ENCODE assay signal across 8 cellular contexts in the genomic region with DNA sequence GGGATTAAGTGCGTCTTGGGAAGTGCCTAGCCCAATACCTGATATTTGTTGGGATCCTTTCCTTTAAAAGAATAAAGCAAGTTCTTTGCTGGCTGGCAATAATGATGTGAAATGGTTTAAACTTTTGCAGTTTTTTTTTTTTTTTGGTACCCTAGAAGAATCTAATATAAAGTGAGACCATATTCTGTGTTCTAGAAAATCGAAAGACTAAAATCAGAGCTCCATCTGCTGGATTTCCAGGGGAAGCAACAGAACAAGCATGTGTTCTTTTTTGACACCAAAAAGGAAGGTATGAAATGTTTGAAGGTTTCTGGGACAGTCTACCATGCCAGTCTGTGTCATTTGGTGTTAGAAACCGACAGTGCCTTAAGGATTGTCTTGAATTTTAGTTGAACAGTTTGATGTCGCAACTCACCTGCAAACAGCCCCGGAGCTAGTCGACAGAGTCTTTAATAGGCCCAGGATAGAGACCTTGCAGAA. TPM values are rescaled to one million over a fixed set of nuclear protein-coding genes. Genes with fewer than 3 reads are reported as not detected.
DNase-seq lines count a peak whose midpoint lies in the region; ATAC-seq, FAIRE-seq and TF ChIP-seq lines count a peak whose summit lies in the region.

No MANE protein-coding gene starts in this region.

- peaks cover 17% of the 10 kb centered on the region for H3K4me1 Mint-ChIP-seq in CD4-positive, alpha-beta T cell (ENCODE audit: low read depth)
- peaks cover 11% of the 10 kb centered on the region for H3K4me1 Mint-ChIP-seq in HFFc6 (ENCODE audit: low read depth)

- H4K20me1 ChIP-seq in HepG2 (ENCODE audit: insufficient read depth, low read length) = no peaks in the 10 kb centered on the region; the same call in 1 of the 2 replicates

- H3K4me3 Mint-ChIP-seq in CD4-positive, alpha-beta T cell = no peak overlapping the region
- H3K4me3 Mint-ChIP-seq in HFFc6 = no peak overlapping the region

- peak; percentile 59 for TF ChIP-seq CTCF in CD4-positive, alpha-beta T cell (IDR thresholded peaks at IDR 0.05)
- TF ChIP-seq CTCF in HFFc6 (IDR thresholded peaks at IDR 0.05) (peak; percentile 80), WI38 (IDR thresholded peaks at IDR 0.05; ENCODE audit: low read depth, low read length) (peak; percentile 34), HepG2 (CRISPR knock-in tag; IDR thresholded peaks at IDR 0.05) (peak; percentile 55)

- H3K27ac Mint-ChIP-seq in CD4-positive, alpha-beta T cell = no peak overlapping the region
- H3K27ac Mint-ChIP-seq in HFFc6 = no peak overlapping the region

- no peaks in the 10 kb centered on the region for H3K9me3 ChIP-seq in CD4-positive, alpha-beta T cell (ENCODE audit: control insufficient read depth, low read length)
- H3K9me3 ChIP-seq in HepG2 (ENCODE audit: low read length) = no peaks in the 10 kb centered on the region

- DNase-seq in CD4-positive, alpha-beta T cell = no peak
- peak; percentile 45 for DNase-seq in HFFc6
- peak; percentile 45 for DNase-seq in HepG2 (ENCODE audit: low spot score)
- no peak for DNase-seq in hippocampal formation (lab: John Stamatoyannopoulos, UW)
- DNase-seq in AG08395 (ENCODE audit: low spot score) = no peak
- no peak for DNase-seq in activated T-cell treated with anti-CD3 and anti-CD28 coated beads for 4 hours

- H3K9ac ChIP-seq in HepG2 (ENCODE audit: insufficient read depth, low read depth, low read length) = no peak overlapping the region

- POLR2A ChIA-PET in CD4-positive, alpha-beta T cell (lab: Charles Lee) = no interaction called here
- POLR2A ChIA-PET in HepG2 (lab: Yijun Ruan, JAX) = interaction anchor here (0.5 to 0.8 kb wide), 2 partner anchors 9 to 229 kb away, joined by 3 to 4 read pairs; no protein-coding TSS in a partner anchor

- no peak overlapping the region for H3K4me2 ChIP-seq in HepG2 (ENCODE audit: low read depth, low read length)

- TF ChIP-seq EP300 in HepG2 (IDR thresholded peaks at IDR 0.05; ENCODE audit: low read depth in 2 of 2, low read length in 2 of 2) (no peak), HepG2 (CRISPR knock-in tag; IDR thresholded peaks at IDR 0.05; ENCODE audit: borderline replicate concordance) (no peak)

- FAIRE-seq in HepG2 (lab: Jason Lieb, UNC) = peak; percentile 61

- H3K4me3 ChIP-seq in WI38 (ENCODE audit: low read depth, low read length) (no peak overlapping the region), HepG2 (replicated peaks in 1 of 3; ENCODE audit: insufficient read depth in 1 of 3, low read depth in 2 of 3, low read length in 3 of 3) (no peak overlapping the region)

- WGBS in HepG2 (ENCODE audit: low lambda C conversion rate) = 80% methylated on average over 6 of the region's 6 CpGs

- CTCF ChIA-PET in CD4-positive, alpha-beta T cell (lab: Charles Lee) = interaction anchor here (0.6 to 2.6 kb wide), 3 partner anchors 25 to 131 kb away, joined by 3 to 14 read pairs (median 3); partner anchors contain the start of gene SF3A3
- CTCF ChIA-PET in HepG2 (lab: Yijun Ruan, JAX; ENCODE audit: low intra/inter-chr PET ratio, low total read pairs) = interaction anchor here (0.6 to 4.1 kb wide), 4 partner anchors 28 to 129 kb away, joined by 3 to 45 read pairs (median 4); partner anchors contain the start of gene SF3A3

- in situ Hi-C loops in HepG2 (cut with HindIII; ENCODE audit: extremely low pct_ligation_motif_present, low pct_unique_long_range_greater_than_20kb) = no loop called here

- peak; percentile 76 for ATAC-seq in CD4-positive, alpha-beta T cell (ENCODE audit: poor library complexity)
- peak; percentile 54; the same call in 2 of the 3 replicates for ATAC-seq in HepG2
- ATAC-seq in HG03378 (IDR thresholded peaks at IDR 0.05; ENCODE audit: unreplicated experiment) = no peak

- H3K27me3 Mint-ChIP-seq in CD4-positive, alpha-beta T cell = no peaks in the 10 kb centered on the region
- no peaks in the 10 kb centered on the region for H3K27me3 Mint-ChIP-seq in HFFc6 (ENCODE audit: insufficient read depth)

- H3K27ac ChIP-seq in CD4-positive, alpha-beta T cell (ENCODE audit: low read depth, low read length) = no peak overlapping the region
- no peak overlapping the region for H3K27ac ChIP-seq in HepG2 (ENCODE audit: extremely low read length, insufficient read depth, low read length)

- no peaks in the 10 kb centered on the region for H3K27me3 ChIP-seq in CD4-positive, alpha-beta T cell (ENCODE audit: control insufficient read depth, insufficient read depth, low read length)
- no peaks in the 10 kb centered on the region for H3K27me3 ChIP-seq in HepG2 (ENCODE audit: control insufficient read depth in 1 of 2, insufficient read depth in 2 of 2, low read length in 2 of 2)

- H3K4me1 ChIP-seq in HepG2 (ENCODE audit: insufficient read depth, low read length) = peaks cover 20% of the 10 kb centered on the region

- no TSS peak for BruUV-seq in HepG2 (replicated peaks; lab: Mats Ljungman, UMichigan)

- H3K9me3 Mint-ChIP-seq in CD4-positive, alpha-beta T cell = no peaks in the 10 kb centered on the region
- no peaks in the 10 kb centered on the region for H3K9me3 Mint-ChIP-seq in HFFc6

- peaks cover 13 to 83% of the 10 kb centered on the region in 2 experiments for H3K36me3 ChIP-seq in HepG2 (replicated peaks in 1 of 2; ENCODE audit: control insufficient read depth in 1 of 2, insufficient read depth in 2 of 2, low read length in 2 of 2)

- peaks cover 80% of the 10 kb centered on the region for H3K36me3 Mint-ChIP-seq in CD4-positive, alpha-beta T cell (ENCODE audit: low read depth)
- peaks cover 26% of the 10 kb centered on the region for H3K36me3 Mint-ChIP-seq in HFFc6 (ENCODE audit: low read depth)

- intact Hi-C loops in CD4-positive, alpha-beta T cell (cut with DNase I, micrococcal nuclease) = loop anchor here (1.0 to 10.0 kb wide), 5 partner anchors 29 to 1556 kb away; partner anchors contain the start of genes CDCA8 (in 1 of the 2), PABPC4 (in 1 of the 2) and SF3A3 (in 1 of the 2)
- intact Hi-C loops in HepG2 (cut with micrococcal nuclease; ENCODE audit: unreplicated experiment) = loop anchor here (1.0 kb wide), 1 partner anchor 29 kb away; the partner anchor contains the start of gene SF3A3

- TF ChIP-seq RAD21 in HepG2 (CRISPR knock-in tag; IDR thresholded peaks at IDR 0.05) = no peak

- TF ChIP-seq POLR2A in HepG2 (IDR thresholded peaks at IDR 0.05; ENCODE audit: insufficient read depth in 1 of 2, low read depth in 2 of 2, low read length in 2 of 2) = no peak

- no peak overlapping the region for H2AFZ ChIP-seq in HepG2 (ENCODE audit: low read length)

- peaks cover 20% of the 10 kb centered on the region for H3K79me2 ChIP-seq in HepG2 (ENCODE audit: insufficient read depth, low read length)

RNA-seq across cellular contexts. Expression of gene UTP11, which starts 6.4 kb away (rescaled TPM):
- 1 to 10 TPM; 8.7 to 9.4 TPM for total RNA-seq in CD4-positive, alpha-beta T cell
- total RNA-seq in HFFc6 (2021; fragmentation: NEBNext Ultra II Directional; extraction: Animal tissue kit (Norgen Biotek cat#: 25700)) = 10 to 100 TPM; 41.4 to 57.1 (median 49.2) TPM
- total RNA-seq in HepG2 (2016; rRNA removed; fragmentation: Illumina TruSeq; extraction: Trizol) = 44.8 and 71.4 TPM in 2 replicates
- 8.4 and 10.8 TPM in 2 replicates for total RNA-seq in HepG2 (2016; cell fraction: cytosol; rRNA removed; fragmentation: Illumina TruSeq; extraction: Trizol; ENCODE audit: low read depth)
- total RNA-seq in HepG2 (2016; cell fraction: insoluble cytoplasmic fraction; rRNA removed; fragmentation: Illumina TruSeq; extraction: Trizol) = 43.6 and 60.8 TPM in 2 replicates
- 16.8 and 19.4 TPM in 2 replicates for total RNA-seq in HepG2 (2016; cell fraction: membrane; rRNA removed; fragmentation: Illumina TruSeq; extraction: Trizol)
- total RNA-seq in HepG2 (2016; cell fraction: nucleus; rRNA removed; fragmentation: Illumina TruSeq; extraction: Trizol) = 20.6 and 23.0 TPM in 2 replicates
- polyA plus RNA-seq in HepG2 (2011; rRNA removed) = 11.8 and 13.5 TPM in 2 replicates
- 7.8 and 10.7 TPM in 2 replicates for polyA plus RNA-seq in HepG2 (2011; cell fraction: cytosol; rRNA removed)
- polyA plus RNA-seq in HepG2 (2011; cell fraction: nucleus; rRNA removed) = 4.5 and 5.5 TPM in 2 replicates
- polyA plus RNA-seq in HepG2 (2012) = 16.1 and 22.2 TPM in 2 replicates
- polyA plus RNA-seq in HepG2 (2016; cell fraction: cytosol; fragmentation: Illumina TruSeq; extraction: Trizol; ENCODE audit: low read depth) = 8.5 and 9.1 TPM in 2 replicates
- polyA plus RNA-seq in HepG2 (2016; cell fraction: insoluble cytoplasmic fraction; fragmentation: Illumina TruSeq; extraction: Trizol; ENCODE audit: low read depth) = 71.4 and 74.3 TPM in 2 replicates
- polyA plus RNA-seq in HepG2 (2016; cell fraction: membrane; fragmentation: Illumina TruSeq; extraction: Trizol; ENCODE audit: low read depth) = 11.7 and 13.3 TPM in 2 replicates
- 35.4 and 38.1 TPM in 2 replicates for polyA plus RNA-seq in HepG2 (2016; cell fraction: nucleus; fragmentation: Illumina TruSeq; extraction: Trizol; ENCODE audit: insufficient read depth, low read depth)
- 5.8 and 16.2 TPM in 2 replicates for polyA minus RNA-seq in HepG2 (2011; rRNA and poly(A)+ RNA removed; ENCODE audit: low replicate concordance)
- polyA minus RNA-seq in HepG2 (2011; cell fraction: cytosol; rRNA and poly(A)+ RNA removed) = 6.4 and 11.6 TPM in 2 replicates
- polyA minus RNA-seq in HepG2 (2011; cell fraction: nucleus; rRNA and poly(A)+ RNA removed) = 18.2 and 19.0 TPM in 2 replicates

RNA-seq across cellular contexts. Expression of gene FHL3, which starts 13.6 kb away (rescaled TPM):
- total RNA-seq in CD4-positive, alpha-beta T cell = 1 to 10 TPM; 3.4 to 3.7 TPM
- total RNA-seq in HFFc6 (2021; fragmentation: NEBNext Ultra II Directional; extraction: Animal tissue kit (Norgen Biotek cat#: 25700)) = 10 to 100 TPM; 29.4 to 40.9 (median 33.2) TPM
- 2.8 TPM in 2 replicates for total RNA-seq in HepG2 (2016; rRNA removed; fragmentation: Illumina TruSeq; extraction: Trizol)
- total RNA-seq in HepG2 (2016; cell fraction: cytosol; rRNA removed; fragmentation: Illumina TruSeq; extraction: Trizol; ENCODE audit: low read depth) = 2.3 and 2.5 TPM in 2 replicates
- 1.7 and 3.4 TPM in 2 replicates for total RNA-seq in HepG2 (2016; cell fraction: insoluble cytoplasmic fraction; rRNA removed; fragmentation: Illumina TruSeq; extraction: Trizol)
- 3.3 and 3.5 TPM in 2 replicates for total RNA-seq in HepG2 (2016; cell fraction: membrane; rRNA removed; fragmentation: Illumina TruSeq; extraction: Trizol)
- total RNA-seq in HepG2 (2016; cell fraction: nucleus; rRNA removed; fragmentation: Illumina TruSeq; extraction: Trizol) = 3.1 and 4.0 TPM in 2 replicates
- polyA plus RNA-seq in HepG2 (2011; rRNA removed) = 6.6 and 8.6 TPM in 2 replicates
- polyA plus RNA-seq in HepG2 (2011; cell fraction: cytosol; rRNA removed) = 5.2 and 5.5 TPM in 2 replicates
- 31.9 and 32.9 TPM in 2 replicates for polyA plus RNA-seq in HepG2 (2011; cell fraction: nucleus; rRNA removed)
- polyA plus RNA-seq in HepG2 (2012) = 11.9 and 15.1 TPM in 2 replicates
- polyA plus RNA-seq in HepG2 (2016; cell fraction: cytosol; fragmentation: Illumina TruSeq; extraction: Trizol; ENCODE audit: low read depth) = 5.5 and 6.1 TPM in 2 replicates
- 4.6 and 6.9 TPM in 2 replicates for polyA plus RNA-seq in HepG2 (2016; cell fraction: insoluble cytoplasmic fraction; fragmentation: Illumina TruSeq; extraction: Trizol; ENCODE audit: low read depth)
- 7.6 and 10.1 TPM in 2 replicates for polyA plus RNA-seq in HepG2 (2016; cell fraction: membrane; fragmentation: Illumina TruSeq; extraction: Trizol; ENCODE audit: low read depth)
- polyA plus RNA-seq in HepG2 (2016; cell fraction: nucleus; fragmentation: Illumina TruSeq; extraction: Trizol; ENCODE audit: insufficient read depth, low read depth) = 7.2 and 9.0 TPM in 2 replicates
- 23.2 and 31.5 TPM in 2 replicates for polyA minus RNA-seq in HepG2 (2011; rRNA and poly(A)+ RNA removed; ENCODE audit: low replicate concordance)
- polyA minus RNA-seq in HepG2 (2011; cell fraction: cytosol; rRNA and poly(A)+ RNA removed) = 8.4 and 8.7 TPM in 2 replicates
- 15.3 and 23.5 TPM in 2 replicates for polyA minus RNA-seq in HepG2 (2011; cell fraction: nucleus; rRNA and poly(A)+ RNA removed)

RNA-seq across cellular contexts. Expression of gene POU3F1, which starts 27.7 kb away (rescaled TPM):
- under 1 TPM; 0.22 to 0.27 TPM for total RNA-seq in CD4-positive, alpha-beta T cell
- under 1 TPM in 1 of 6 experiments, not detected in 5; 0.11 TPM for total RNA-seq in HFFc6 (2021; fragmentation: NEBNext Ultra II Directional; extraction: Animal tissue kit (Norgen Biotek cat#: 25700))
- not detected in 2 replicates for total RNA-seq in HepG2 (2016; rRNA removed; fragmentation: Illumina TruSeq; extraction: Trizol)
- not detected in 2 replicates for total RNA-seq in HepG2 (2016; cell fraction: cytosol; rRNA removed; fragmentation: Illumina TruSeq; extraction: Trizol; ENCODE audit: low read depth)
- not detected in 2 replicates for total RNA-seq in HepG2 (2016; cell fraction: insoluble cytoplasmic fraction; rRNA removed; fragmentation: Illumina TruSeq; extraction: Trizol)
- not detected in 2 replicates for total RNA-seq in HepG2 (2016; cell fraction: membrane; rRNA removed; fragmentation: Illumina TruSeq; extraction: Trizol)
- not detected in 2 replicates for total RNA-seq in HepG2 (2016; cell fraction: nucleus; rRNA removed; fragmentation: Illumina TruSeq; extraction: Trizol)
- not detected in 2 replicates for polyA plus RNA-seq in HepG2 (2011; rRNA removed)
- polyA plus RNA-seq in HepG2 (2011; cell fraction: cytosol; rRNA removed) = not detected in 2 replicates
- not detected in 2 replicates for polyA plus RNA-seq in HepG2 (2011; cell fraction: nucleus; rRNA removed)
- not detected in 2 replicates for polyA plus RNA-seq in HepG2 (2012)
- polyA plus RNA-seq in HepG2 (2016; cell fraction: cytosol; fragmentation: Illumina TruSeq; extraction: Trizol; ENCODE audit: low read depth) = not detected in 2 replicates
- not detected in 2 replicates for polyA plus RNA-seq in HepG2 (2016; cell fraction: insoluble cytoplasmic fraction; fragmentation: Illumina TruSeq; extraction: Trizol; ENCODE audit: low read depth)
- polyA plus RNA-seq in HepG2 (2016; cell fraction: membrane; fragmentation: Illumina TruSeq; extraction: Trizol; ENCODE audit: low read depth) = not detected in 2 replicates
- not detected in 2 replicates for polyA plus RNA-seq in HepG2 (2016; cell fraction: nucleus; fragmentation: Illumina TruSeq; extraction: Trizol; ENCODE audit: insufficient read depth, low read depth)
- polyA minus RNA-seq in HepG2 (2011; rRNA and poly(A)+ RNA removed; ENCODE audit: low replicate concordance) = 0.07 TPM in 1 of 2 replicates, not detected in the other
- polyA minus RNA-seq in HepG2 (2011; cell fraction: cytosol; rRNA and poly(A)+ RNA removed) = not detected in 2 replicates
- polyA minus RNA-seq in HepG2 (2011; cell fraction: nucleus; rRNA and poly(A)+ RNA removed) = not detected in 2 replicates

RNA-seq across cellular contexts. Expression of gene SF3A3, which starts 29.1 kb away (rescaled TPM):
- total RNA-seq in CD4-positive, alpha-beta T cell = 10 to 100 TPM; 40.5 to 42.5 TPM
- 10 to 100 TPM; 71.6 to 91.6 (median 81.3) TPM for total RNA-seq in HFFc6 (2021; fragmentation: NEBNext Ultra II Directional; extraction: Animal tissue kit (Norgen Biotek cat#: 25700))
- total RNA-seq in HepG2 (2016; rRNA removed; fragmentation: Illumina TruSeq; extraction: Trizol) = 122 and 189 TPM in 2 replicates
- 18.5 and 25.3 TPM in 2 replicates for total RNA-seq in HepG2 (2016; cell fraction: cytosol; rRNA removed; fragmentation: Illumina TruSeq; extraction: Trizol; ENCODE audit: low read depth)
- total RNA-seq in HepG2 (2016; cell fraction: insoluble cytoplasmic fraction; rRNA removed; fragmentation: Illumina TruSeq; extraction: Trizol) = 132 and 186 TPM in 2 replicates
- 29.8 and 36.9 TPM in 2 replicates for total RNA-seq in HepG2 (2016; cell fraction: membrane; rRNA removed; fragmentation: Illumina TruSeq; extraction: Trizol)
- total RNA-seq in HepG2 (2016; cell fraction: nucleus; rRNA removed; fragmentation: Illumina TruSeq; extraction: Trizol) = 74.7 and 82.3 TPM in 2 replicates
- 24.1 and 31.6 TPM in 2 replicates for polyA plus RNA-seq in HepG2 (2011; rRNA removed)
- 16.2 and 22.5 TPM in 2 replicates for polyA plus RNA-seq in HepG2 (2011; cell fraction: cytosol; rRNA removed)
- 24.3 and 33.1 TPM in 2 replicates for polyA plus RNA-seq in HepG2 (2011; cell fraction: nucleus; rRNA removed)
- polyA plus RNA-seq in HepG2 (2012) = 47.3 and 68.3 TPM in 2 replicates
- 8.8 and 10.6 TPM in 2 replicates for polyA plus RNA-seq in HepG2 (2016; cell fraction: cytosol; fragmentation: Illumina TruSeq; extraction: Trizol; ENCODE audit: low read depth)
- 124 and 134 TPM in 2 replicates for polyA plus RNA-seq in HepG2 (2016; cell fraction: insoluble cytoplasmic fraction; fragmentation: Illumina TruSeq; extraction: Trizol; ENCODE audit: low read depth)
- polyA plus RNA-seq in HepG2 (2016; cell fraction: membrane; fragmentation: Illumina TruSeq; extraction: Trizol; ENCODE audit: low read depth) = 11.0 and 11.3 TPM in 2 replicates
- 54.3 and 57.2 TPM in 2 replicates for polyA plus RNA-seq in HepG2 (2016; cell fraction: nucleus; fragmentation: Illumina TruSeq; extraction: Trizol; ENCODE audit: insufficient read depth, low read depth)
- polyA minus RNA-seq in HepG2 (2011; rRNA and poly(A)+ RNA removed; ENCODE audit: low replicate concordance) = 13.7 and 41.0 TPM in 2 replicates
- 34.7 and 37.0 TPM in 2 replicates for polyA minus RNA-seq in HepG2 (2011; cell fraction: cytosol; rRNA and poly(A)+ RNA removed)
- polyA minus RNA-seq in HepG2 (2011; cell fraction: nucleus; rRNA and poly(A)+ RNA removed) = 42.7 and 58.1 TPM in 2 replicates

Comparison
In these comparisons a context has a peak if more than half of its experiments do, and no peak if none do; other contexts are left out.
1. DNase-seq: peak in HFFc6 (single experiment) and HepG2 (single experiment); none in CD4-positive, alpha-beta T cell (0 of 10), hippocampal formation (0 of 2), AG08395 (single experiment) and activated T-cell treated with anti-CD3 and anti-CD28 coated beads for 4 hours (single experiment).
2. Peak in every context shown above with its lines, with median percentiles within 50 percentile points of each other: CTCF ChIP-seq.